In the genomic region with DNA sequence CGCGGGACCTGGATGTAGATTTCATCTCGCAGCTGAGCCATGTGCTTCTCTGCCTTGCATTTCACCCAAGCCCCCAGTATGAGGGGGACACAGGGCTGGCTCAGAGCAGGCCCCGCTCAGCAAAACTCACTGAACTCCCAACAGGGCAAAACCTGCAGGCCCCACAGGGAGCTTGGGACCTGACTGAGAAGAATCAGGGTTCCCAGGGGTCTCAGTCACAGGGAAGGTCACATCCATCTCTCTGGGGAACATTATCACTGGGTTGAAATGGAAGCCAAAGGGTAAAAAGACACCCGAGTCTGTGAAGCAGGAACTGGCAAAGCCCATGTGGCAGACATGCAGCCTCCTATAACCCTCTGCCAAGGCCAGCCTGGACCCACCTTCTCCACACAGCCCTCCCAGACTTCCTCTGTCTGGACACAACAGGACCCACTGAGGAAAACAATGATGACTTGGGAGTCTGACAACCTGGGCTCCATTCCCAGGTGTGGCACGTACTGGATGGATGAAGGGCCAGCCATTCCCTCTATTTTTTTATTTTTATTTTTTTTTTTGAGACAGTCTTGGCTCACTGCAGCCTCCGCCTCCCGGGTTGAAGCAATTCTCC, we compare ENCODE assay signal across 20 cellular contexts. TPM values are rescaled to one million over a fixed set of nuclear protein-coding genes. Genes with fewer than 3 reads are reported as not detected.
DNase-seq lines count a peak whose midpoint lies in the region; ATAC-seq and TF ChIP-seq lines count a peak whose summit lies in the region.
"Had no signal": no experiment of that assay in that cellular context is flagged by ENCODE, and none has a peak within 500 bp of the region (broad histone marks: within the 10 kb centered on the region; RNA-seq: fewer than 3 reads in every experiment).

No MANE protein-coding gene starts in this region.

- intact Hi-C loops in cardiac septum (cut with DNase I) (no loop called here), left ventricle myocardium inferior (cut with micrococcal nuclease) (no loop called here), psoas muscle (cut with DNase I) (no loop called here), uterus (cut with DNase I; ENCODE audit: low total_unique reads) (no loop called here)

- H3K27ac ChIP-seq in cardiac muscle cell (peak overlapping the region; percentile 12), left ventricle myocardium inferior (replicated peaks) (peak overlapping the region; percentile 90), psoas muscle (peak overlapping the region; percentile 66), uterus (peak overlapping the region; percentile 93)

- no peak overlapping the region for H3K4me3 Mint-ChIP-seq in natural killer cell treated with Interleukin-12 subunit alpha and Interleukin-12 subunit beta and Interleukin-15 and Interleukin-18, amount 100 ng/mL, for 72 hours
- H3K4me3 Mint-ChIP-seq: activated CD8-positive, alpha-beta memory T cell treated with anti-CD3 and anti-CD28 coated beads, Interleukin-2, amount 10 ng/mL, durations not matched to agents 7 days and 5 days; brain; CD8-positive, alpha-beta memory T cell; memory B cell; stimulated activated naive CD8-positive, alpha-beta T cell treated with anti-CD3 and anti-CD28 coated beads, Interleukin-15, amount 100 ng/mL, for 72 hours; T-helper 1 cell treated with Interleukin-12 subunit alpha and Interleukin-12 subunit beta and Interleukin-4 antibody, amounts not matched to agents 30 μg/mL and 1 μg/mL, for 36 hours had no signal

- ATAC-seq in psoas muscle = no peak
- no peak for ATAC-seq in GM18520 (IDR thresholded peaks at IDR 0.05; ENCODE audit: unreplicated experiment)
- ATAC-seq in GM21619 (IDR thresholded peaks at IDR 0.05; ENCODE audit: unreplicated experiment) = no peak
- no peak for ATAC-seq in natural killer cell treated with Interleukin-12 subunit alpha and Interleukin-12 subunit beta and Interleukin-15 and Interleukin-18, amount 100 ng/mL, for 72 hours
- ATAC-seq: activated CD8-positive, alpha-beta memory T cell treated with anti-CD3 and anti-CD28 coated beads, Interleukin-2, amount 10 ng/mL, durations not matched to agents 7 days and 5 days; stimulated activated naive CD8-positive, alpha-beta T cell treated with anti-CD3 and anti-CD28 coated beads, Interleukin-15, amount 100 ng/mL, for 72 hours had no signal

- TF ChIP-seq POLR2A in uterus (IDR thresholded peaks at IDR 0.05) = no peak

- no peaks in the 10 kb centered on the region for H3K27me3 ChIP-seq in cardiac muscle cell
- H3K27me3 ChIP-seq in left ventricle myocardium inferior (ENCODE audit: low read depth) = no peaks in the 10 kb centered on the region
- no peaks in the 10 kb centered on the region for H3K27me3 ChIP-seq in psoas muscle (ENCODE audit: insufficient read depth in 3 of 3, low read length in 2 of 3)
- no peaks in the 10 kb centered on the region for H3K27me3 ChIP-seq in uterus

- H3K36me3 ChIP-seq in cardiac muscle cell (no peaks in the 10 kb centered on the region), left ventricle myocardium inferior (peaks cover 11% of the 10 kb centered on the region), psoas muscle (ENCODE audit: insufficient read depth in 1 of 2, low read depth in 1 of 2) (no peaks in the 10 kb centered on the region), uterus (no peaks in the 10 kb centered on the region)

- no peaks in the 10 kb centered on the region for H3K27me3 Mint-ChIP-seq in natural killer cell treated with Interleukin-12 subunit alpha and Interleukin-12 subunit beta and Interleukin-15 and Interleukin-18, amount 100 ng/mL, for 72 hours
- H3K27me3 Mint-ChIP-seq: brain; stimulated activated naive CD8-positive, alpha-beta T cell treated with anti-CD3 and anti-CD28 coated beads, Interleukin-15, amount 100 ng/mL, for 72 hours had no signal

- H3K36me3 Mint-ChIP-seq in natural killer cell treated with Interleukin-12 subunit alpha and Interleukin-12 subunit beta and Interleukin-15 and Interleukin-18, amount 100 ng/mL, for 72 hours = no peaks in the 10 kb centered on the region
- H3K36me3 Mint-ChIP-seq: activated CD8-positive, alpha-beta memory T cell treated with anti-CD3 and anti-CD28 coated beads, Interleukin-2, amount 10 ng/mL, durations not matched to agents 7 days and 5 days; brain; CD8-positive, alpha-beta memory T cell; memory B cell had no signal

- H3K9me3 Mint-ChIP-seq in natural killer cell treated with Interleukin-12 subunit alpha and Interleukin-12 subunit beta and Interleukin-15 and Interleukin-18, amount 100 ng/mL, for 72 hours = no peaks in the 10 kb centered on the region
- H3K9me3 Mint-ChIP-seq: brain; CD8-positive, alpha-beta memory T cell; memory B cell; stimulated activated naive CD8-positive, alpha-beta T cell treated with anti-CD3 and anti-CD28 coated beads, Interleukin-15, amount 100 ng/mL, for 72 hours; T-helper 1 cell treated with Interleukin-12 subunit alpha and Interleukin-12 subunit beta and Interleukin-4 antibody, amounts not matched to agents 30 μg/mL and 1 μg/mL, for 36 hours had no signal

- H3K4me1 ChIP-seq in cardiac muscle cell (ENCODE audit: low read depth) (peaks cover 73% of the 10 kb centered on the region), left ventricle myocardium inferior (peaks cover 100% of the 10 kb centered on the region), psoas muscle (peaks cover 56% of the 10 kb centered on the region), uterus (peaks cover 11 to 62% of the 10 kb centered on the region in 2 donors)

- H3K9me3 ChIP-seq in cardiac muscle cell (ENCODE audit: low read depth) (no peaks in the 10 kb centered on the region), left ventricle myocardium inferior (replicated peaks) (no peaks in the 10 kb centered on the region), psoas muscle (no peaks in the 10 kb centered on the region), uterus (no peaks in the 10 kb centered on the region)

- no peaks in the 10 kb centered on the region for H3K4me1 Mint-ChIP-seq in natural killer cell treated with Interleukin-12 subunit alpha and Interleukin-12 subunit beta and Interleukin-15 and Interleukin-18, amount 100 ng/mL, for 72 hours (ENCODE audit: low read depth in 2 of 2)
- H3K4me1 Mint-ChIP-seq: activated CD8-positive, alpha-beta memory T cell treated with anti-CD3 and anti-CD28 coated beads, Interleukin-2, amount 10 ng/mL, durations not matched to agents 7 days and 5 days; CD8-positive, alpha-beta memory T cell; memory B cell; stimulated activated naive CD8-positive, alpha-beta T cell treated with anti-CD3 and anti-CD28 coated beads, Interleukin-15, amount 100 ng/mL, for 72 hours had no signal

- H3K4me3 ChIP-seq in cardiac muscle cell (no peak overlapping the region), left ventricle myocardium inferior (peak overlapping the region; percentile 19), psoas muscle (no peak overlapping the region), uterus (no peak overlapping the region)

- no peak for TF ChIP-seq CTCF in cardiac muscle cell (IDR thresholded peaks at IDR 0.05; ENCODE audit: low read depth, low read length)
- no peak for TF ChIP-seq CTCF in left ventricle myocardium inferior (IDR thresholded peaks at IDR 0.05; ENCODE audit: borderline replicate concordance)
- no peak for TF ChIP-seq CTCF in psoas muscle (IDR thresholded peaks at IDR 0.05)
- no peak for TF ChIP-seq CTCF in uterus (IDR thresholded peaks at IDR 0.05)

- no peak overlapping the region for H3K27ac Mint-ChIP-seq in natural killer cell treated with Interleukin-12 subunit alpha and Interleukin-12 subunit beta and Interleukin-15 and Interleukin-18, amount 100 ng/mL, for 72 hours
- H3K27ac Mint-ChIP-seq: activated CD8-positive, alpha-beta memory T cell treated with anti-CD3 and anti-CD28 coated beads, Interleukin-2, amount 10 ng/mL, durations not matched to agents 7 days and 5 days; CD8-positive, alpha-beta memory T cell; memory B cell; stimulated activated naive CD8-positive, alpha-beta T cell treated with anti-CD3 and anti-CD28 coated beads, Interleukin-15, amount 100 ng/mL, for 72 hours; T-helper 1 cell treated with Interleukin-12 subunit alpha and Interleukin-12 subunit beta and Interleukin-4 antibody, amounts not matched to agents 30 μg/mL and 1 μg/mL, for 36 hours had no signal

- 48 to 55% (median 54%) methylated on average over 8 of the region's 8 CpGs for WGBS in psoas muscle, 3 donors

- DNase-seq in cardiac muscle cell (ENCODE audit: low read depth in 1 of 2, low spot score in 1 of 2) (no peak), cardiac septum (ENCODE audit: low spot score) (no peak), left ventricle myocardium inferior (no peak), psoas muscle (no peak), uterus (peak; percentile 30 to 37)
- DNase-seq in natural killer cell treated with Interleukin-12 subunit alpha and Interleukin-12 subunit beta and Interleukin-15 and Interleukin-18, amount 100 ng/mL, for 72 hours (ENCODE audit: low spot score) = no peak
- DNase-seq: activated CD8-positive, alpha-beta memory T cell treated with anti-CD3 and anti-CD28 coated beads, Interleukin-2, amount 10 ng/mL, durations not matched to agents 7 days and 5 days; CD8-positive, alpha-beta memory T cell; effector CD8-positive, alpha-beta T cell; foreskin melanocyte; NCI-H187 treated with DMSO at 0.1 percent for 48 hours; nucleus accumbens; stimulated activated naive CD8-positive, alpha-beta T cell treated with anti-CD3 and anti-CD28 coated beads, Interleukin-15, amount 100 ng/mL, for 72 hours had no signal

RNA-seq across cellular contexts. Expression of gene HSPG2, which starts 11.7 kb away (rescaled TPM):
- 112 and 193 TPM in 2 replicates for total RNA-seq in cardiac muscle cell
- 62.3 and 96.2 TPM in 2 replicates for polyA plus RNA-seq in cardiac muscle cell
- 506 TPM for total RNA-seq in cardiac septum
- 257 TPM for total RNA-seq in left ventricle myocardium inferior
- total RNA-seq in psoas muscle = 100 to 1,000 TPM; 102 to 168 (median 135) TPM
- 10 to 100 TPM; 24.5 to 74.8 (median 43.8) TPM for polyA plus RNA-seq in psoas muscle
- total RNA-seq in uterus = 100 to 1,000 TPM in 3 of 4 donors, 10 to 100 TPM in 1; 96.8 to 677 (median 290) TPM
- under 1 TPM in 1 of 2 donors, not detected in 1; 0.20 TPM for total RNA-seq in natural killer cell treated with Interleukin-12 subunit alpha and Interleukin-12 subunit beta and Interleukin-15 and Interleukin-18, amount 100 ng/mL, for 72 hours
- polyA plus RNA-seq: CD8-positive, alpha-beta memory T cell had no signal

RNA-seq across cellular contexts. Expression of gene CELA3B, which starts 51.4 kb away (rescaled TPM):
- total RNA-seq in cardiac muscle cell (not detected in 2 replicates), cardiac septum (not detected), left ventricle myocardium inferior (not detected), psoas muscle (1 to 10 TPM in 1 of 4 donors, under 1 TPM in 1, not detected in 2; 0.42 to 1.7 TPM), uterus (under 1 TPM in 1 of 4 donors, not detected in 3; 0.35 TPM)
- polyA plus RNA-seq in cardiac muscle cell (not detected in 2 replicates), psoas muscle (under 1 TPM; 0.09 to 0.64 (median 0.24) TPM)
- total RNA-seq in natural killer cell treated with Interleukin-12 subunit alpha and Interleukin-12 subunit beta and Interleukin-15 and Interleukin-18, amount 100 ng/mL, for 72 hours = not detected
- total RNA-seq: A673; activated CD8-positive, alpha-beta memory T cell treated with anti-CD3 and anti-CD28 coated beads, Interleukin-2, amount 10 ng/mL, durations not matched to agents 7 days and 5 days; CD8-positive, alpha-beta memory T cell; G401 had no signal
- polyA plus RNA-seq: CD8-positive, alpha-beta memory T cell had no signal

Comparison
In these comparisons a context has a peak if more than half of its experiments do, and no peak if none do; other contexts are left out.
1. DNase-seq: peak in uterus (2 of 2); none in cardiac muscle cell (0 of 2), cardiac septum (single experiment), left ventricle myocardium inferior (single experiment), psoas muscle (0 of 2) and natural killer cell treated with Interleukin-12 subunit alpha and Interleukin-12 subunit beta and Interleukin-15 and Interleukin-18, amount 100 ng/mL, for 72 hours (single experiment).
2. H3K27ac ChIP-seq: peak in every context shown above with its lines; median percentile 93 in uterus; 90 in left ventricle myocardium inferior; 66 in psoas muscle; 12 in cardiac muscle cell.
3. RNA of gene HSPG2, which starts 11.7 kb away (total RNA-seq): 506 TPM in cardiac septum (single experiment), 96.8 to 677 TPM in uterus, 257 TPM in left ventricle myocardium inferior (single experiment), 112 to 193 TPM in cardiac muscle cell and 102 to 168 TPM in psoas muscle; 0.20 TPM in natural killer cell treated with Interleukin-12 subunit alpha and Interleukin-12 subunit beta and Interleukin-15 and Interleukin-18, amount 100 ng/mL, for 72 hours; every median in the first group is over 10 times any median in the second.